Comparison of ENCODE assay signal across 8 cellular contexts in genomic region chr12:26124491-26125450, GRCh38.
DNase-seq lines count a peak whose midpoint lies in the region; ATAC-seq and TF ChIP-seq lines count a peak whose summit lies in the region.

BHLHE41 (minus strand) TSS chr12:26125037; CDS start chr12:26124779, 258 bp downstream.

- no peaks in the 10 kb centered on the region for H3K27me3 Mint-ChIP-seq in stimulated activated memory B cell treated with anti-CD40 and anti-IgM and Interleukin-4, amounts not matched to agents 10 μg/mL and 1 μg/mL and 100 μg/mL, for 72 hours

- peak within 1 kb of the TSS; percentile 89 for H3K27ac Mint-ChIP-seq in stimulated activated memory B cell treated with anti-CD40 and anti-IgM and Interleukin-4, amounts not matched to agents 10 μg/mL and 1 μg/mL and 100 μg/mL, for 72 hours

- TF ChIP-seq CTCF in RWPE1 (conservative IDR thresholded peaks at IDR 0.05; ENCODE audit: low read depth) = no peak

- POLR2A ChIA-PET in RWPE1 (lab: Yijun Ruan, JAX; ENCODE audit: low non-redundant PET) = no interaction called here

- no peaks in the 10 kb centered on the region for H3K36me3 Mint-ChIP-seq in stimulated activated memory B cell treated with anti-CD40 and anti-IgM and Interleukin-4, amounts not matched to agents 10 μg/mL and 1 μg/mL and 100 μg/mL, for 72 hours

- TF ChIP-seq POLR2A in GM18951 (IDR thresholded peaks at IDR 0.05; ENCODE audit: extremely low read depth, insufficient read depth, insufficient read length) = peak; percentile 39

- H3K4me1 Mint-ChIP-seq in stimulated activated memory B cell treated with anti-CD40 and anti-IgM and Interleukin-4, amounts not matched to agents 10 μg/mL and 1 μg/mL and 100 μg/mL, for 72 hours = peaks cover 58% of the 10 kb centered on the region

- DNase-seq in AG08396 (ENCODE audit: low spot score) = peak; percentile 60
- peak; percentile 18 for DNase-seq in RWPE1 (ENCODE audit: low spot score)
- peak; percentile 53 for DNase-seq in dedifferentiated amniotic fluid mesenchymal stem cell (ENCODE audit: extremely low spot score)
- DNase-seq in left kidney (ENCODE audit: low read depth, low spot score) = peak; percentile 68
- no peak for DNase-seq in effector CD8-positive, alpha-beta T cell (lab: John Stamatoyannopoulos, UW)

- no peaks in the 10 kb centered on the region for H3K9me3 Mint-ChIP-seq in stimulated activated memory B cell treated with anti-CD40 and anti-IgM and Interleukin-4, amounts not matched to agents 10 μg/mL and 1 μg/mL and 100 μg/mL, for 72 hours

- CTCF ChIA-PET in RWPE1 (lab: Yijun Ruan, JAX) = interaction anchor here (0.5 to 1.3 kb wide), 2 partner anchors 101 to 577 kb away, joined by 3 to 4 read pairs; no protein-coding TSS in a partner anchor

- peak; percentile 53 for ATAC-seq in stimulated activated memory B cell treated with anti-CD40 and anti-IgM and Interleukin-4, amounts not matched to agents 10 μg/mL and 1 μg/mL and 100 μg/mL, for 72 hours
- no peak for ATAC-seq in GM19467 (IDR thresholded peaks at IDR 0.05; ENCODE audit: unreplicated experiment)

- in situ Hi-C loops in GM18951 (cut with MboI; ENCODE audit: low sequenced_read_pairs, unreplicated experiment) = no loop called here

- H3K4me3 Mint-ChIP-seq in stimulated activated memory B cell treated with anti-CD40 and anti-IgM and Interleukin-4, amounts not matched to agents 10 μg/mL and 1 μg/mL and 100 μg/mL, for 72 hours = peak within 1 kb of the TSS; percentile 98

- H3K27ac ChIP-seq in RWPE1 = peak within 1 kb of the TSS; percentile 93
